In genomic region chr1:235892734-235893413, GRCh38 we compare ENCODE assay signal across 1 cellular context.
TF ChIP-seq lines count a peak whose summit lies in the region.

No MANE protein-coding gene starts in this region.

TF ChIP-seq in HepG2, 621 proteins besides CTCF, POLR2A, EP300 and RAD21 (continued from another document and continues in another):
- TF ChIP-seq ZNF574 (CRISPR knock-in tag; IDR thresholded peaks at IDR 0.05) (peak; percentile 49), BCLAF1 (IDR thresholded peaks at IDR 0.05) (no peak), NONO (IDR thresholded peaks at IDR 0.05) (no peak), NONO (CRISPR knock-in tag; conservative IDR thresholded peaks at IDR 0.05) (0 out of 2 replicates have a peak, but pooled peaks have one; percentile 50), HDAC2 (CRISPR knock-in tag; IDR thresholded peaks at IDR 0.05) (peak; percentile 46; the same call in 1 of the 2 replicates), ZNF577 (CRISPR knock-in tag; IDR thresholded peaks at IDR 0.05; ENCODE audit: borderline replicate concordance, low read depth) (no peak), HNRNPL (IDR thresholded peaks at IDR 0.05; ENCODE audit: low read depth, low read length) (no peak), FOXM1 (CRISPR knock-in tag; IDR thresholded peaks at IDR 0.05) (no peak), ZBTB34 (CRISPR knock-in tag; IDR thresholded peaks at IDR 0.05) (0 out of 2 replicates have a peak, but pooled peaks have one; percentile 23), SALL1 (CRISPR knock-in tag; IDR thresholded peaks at IDR 0.05) (peak; percentile 57), TFE3 (CRISPR knock-in tag; IDR thresholded peaks at IDR 0.05) (no peak), RNF2 (conservative IDR thresholded peaks at IDR 0.05; ENCODE audit: low read depth) (no peak), MED1 (CRISPR knock-in tag; IDR thresholded peaks at IDR 0.05) (peak; percentile 68; the same call in 1 of the 2 replicates), SCMH1 (CRISPR knock-in tag; IDR thresholded peaks at IDR 0.05; ENCODE audit: borderline replicate concordance) (no peak), SATB2 (CRISPR knock-in tag; IDR thresholded peaks at IDR 0.05) (no peak), CENPBD1 (CRISPR knock-in tag; IDR thresholded peaks at IDR 0.05; ENCODE audit: borderline replicate concordance, low read depth) (no peak), KLF11 (CRISPR knock-in tag; IDR thresholded peaks at IDR 0.05) (no peak), ZNF547 (CRISPR knock-in tag; IDR thresholded peaks at IDR 0.05) (no peak), IRF2 (CRISPR knock-in tag; IDR thresholded peaks at IDR 0.05) (no peak), MATR3 (CRISPR knock-in tag; IDR thresholded peaks at IDR 0.05) (no peak), CBX5 (CRISPR knock-in tag; IDR thresholded peaks at IDR 0.05; ENCODE audit: borderline replicate concordance) (no peak), GZF1 (CRISPR knock-in tag; IDR thresholded peaks at IDR 0.05) (no peak), THRA (CRISPR knock-in tag; IDR thresholded peaks at IDR 0.05; ENCODE audit: borderline replicate concordance) (peak; percentile 99), ZNF318 (CRISPR knock-in tag; IDR thresholded peaks at IDR 0.05) (no peak), ARHGAP35 (CRISPR knock-in tag; IDR thresholded peaks at IDR 0.05; ENCODE audit: borderline replicate concordance) (no peak), ZNF235 (CRISPR knock-in tag; IDR thresholded peaks at IDR 0.05; ENCODE audit: borderline replicate concordance) (no peak), ETV6 (CRISPR knock-in tag; conservative IDR thresholded peaks at IDR 0.05) (no peak), CREM (IDR thresholded peaks at IDR 0.05) (no peak), CREM (CRISPR knock-in tag; IDR thresholded peaks at IDR 0.05) (no peak), SNRNP70 (IDR thresholded peaks at IDR 0.05; ENCODE audit: low read depth, low read length) (no peak), RXRB (CRISPR knock-in tag; IDR thresholded peaks at IDR 0.05; ENCODE audit: borderline replicate concordance) (peak; percentile 91), ZBTB7B (CRISPR knock-in tag; IDR thresholded peaks at IDR 0.05) (peak; percentile 57; the same call in 1 of the 2 replicates), BCL6 (CRISPR knock-in tag; IDR thresholded peaks at IDR 0.05) (peak; percentile 94), ZNF234 (CRISPR knock-in tag; conservative IDR thresholded peaks at IDR 0.05) (no peak), TAF15 (IDR thresholded peaks at IDR 0.05; ENCODE audit: low read depth, low read length, poor library complexity, severe bottlenecking) (no peak), KDM3A (CRISPR knock-in tag; IDR thresholded peaks at IDR 0.05; ENCODE audit: low read depth) (no peak), RFX5 (IDR thresholded peaks at IDR 0.05; ENCODE audit: low read depth, low read length) (no peak), ATF5 (CRISPR knock-in tag; IDR thresholded peaks at IDR 0.05; ENCODE audit: low read depth) (no peak)
